ENCODE assay signal across 26 cellular contexts in genomic region chr5:69270827-69271226, GRCh38. TPM values are rescaled to one million over a fixed set of nuclear protein-coding genes. Genes with fewer than 3 reads are reported as not detected.
DNase-seq lines count a peak whose midpoint lies in the region; ATAC-seq and TF ChIP-seq lines count a peak whose summit lies in the region.
"Had no signal": no experiment of that assay in that cellular context is flagged by ENCODE, and none has a peak within 500 bp of the region (broad histone marks: within the 10 kb centered on the region; RNA-seq: fewer than 3 reads in every experiment).

No MANE protein-coding gene starts in this region.

- 0 out of 2 replicates have a peak, but pooled peaks cover 2% of the 10 kb centered on the region for H4K20me1 ChIP-seq in MM.1S (ENCODE audit: insufficient read depth, low read length)

- 0 out of 2 replicates have a peak, but pooled peaks cover 5% of the 10 kb centered on the region for H3K4me1 ChIP-seq in MM.1S (ENCODE audit: low read length)
- H3K4me1 ChIP-seq: lower lobe of right lung, parathyroid adenoma, right atrium auricular region had no signal

- peaks cover 3% of the 10 kb centered on the region; the same call in 1 of the 2 replicates for H3F3A ChIP-seq in MM.1S (ENCODE audit: insufficient read depth, low read length)

- no peaks in the 10 kb centered on the region for H3K9me3 Mint-ChIP-seq in activated CD8-positive, alpha-beta T cell treated with anti-CD3 and anti-CD28 coated beads for 36 hours
- H3K9me3 Mint-ChIP-seq in activated CD8-positive, alpha-beta T cell treated with anti-CD3 and anti-CD28 coated beads, Interleukin-2, amount 10 ng/mL, durations not matched to agents 7 days and 5 days (ENCODE audit: insufficient read depth), result no peaks in the 10 kb centered on the region
- no peaks in the 10 kb centered on the region for H3K9me3 Mint-ChIP-seq in effector memory CD8-positive, alpha-beta T cell
- H3K9me3 Mint-ChIP-seq in osteocyte (ENCODE audit: unreplicated experiment), result no peaks in the 10 kb centered on the region
- H3K9me3 Mint-ChIP-seq: activated naive CD4-positive, alpha-beta T cell treated with anti-CD3 and anti-CD28 coated beads, Interleukin-2, amount 10 ng/mL, durations not matched to agents 7 days and 5 days; CD4-positive, alpha-beta T cell; IgD-negative memory B cell; type B pancreatic cell had no signal

- ATAC-seq in activated CD8-positive, alpha-beta T cell treated with anti-CD3 and anti-CD28 coated beads for 36 hours, result no peak
- no peak for ATAC-seq in activated CD8-positive, alpha-beta T cell treated with anti-CD3 and anti-CD28 coated beads, Interleukin-2, amount 10 ng/mL, durations not matched to agents 7 days and 5 days
- ATAC-seq in effector memory CD8-positive, alpha-beta T cell (replicated peaks), result no peak
- ATAC-seq: Panc1 had no signal

- H3K36me3 ChIP-seq in SK-N-MC (ENCODE audit: insufficient read depth, low read length) (peaks cover 46% of the 10 kb centered on the region), MM.1S (replicated peaks; ENCODE audit: insufficient read depth, low read length) (no peaks in the 10 kb centered on the region; the same call in 1 of the 2 replicates)

- TF ChIP-seq CTCF in activated CD8-positive, alpha-beta T cell treated with anti-CD3 and anti-CD28 coated beads for 36 hours (IDR thresholded peaks at IDR 0.05), result no peak
- TF ChIP-seq CTCF in osteocyte (IDR thresholded peaks at IDR 0.05) (no peak), MM.1S (IDR thresholded peaks at IDR 0.05; ENCODE audit: low read length) (no peak)

- POLR2A ChIA-PET in activated CD8-positive, alpha-beta T cell treated with anti-CD3 and anti-CD28 coated beads for 36 hours (lab: Charles Lee), result no interaction called here
- POLR2A ChIA-PET in activated CD8-positive, alpha-beta T cell treated with anti-CD3 and anti-CD28 coated beads, Interleukin-2, amount 10 ng/mL, durations not matched to agents 7 days and 5 days (lab: Charles Lee), result interaction anchor here (0.6 kb wide), 1 partner anchor 10 kb away, joined by 3 read pairs; no protein-coding TSS in a partner anchor

- no peaks in the 10 kb centered on the region for H3K27me3 ChIP-seq in MM.1S (replicated peaks; ENCODE audit: insufficient read depth, low read length)
- H3K27me3 ChIP-seq: cardiac muscle cell, esophagus muscularis mucosa, right atrium auricular region had no signal

- CTCF ChIA-PET in activated CD8-positive, alpha-beta T cell treated with anti-CD3 and anti-CD28 coated beads for 36 hours (lab: Charles Lee), result interaction anchor here (1.2 kb wide), 1 partner anchor 228 kb away, joined by 3 read pairs; no protein-coding TSS in a partner anchor
- CTCF ChIA-PET in activated CD8-positive, alpha-beta T cell treated with anti-CD3 and anti-CD28 coated beads, Interleukin-2, amount 10 ng/mL, durations not matched to agents 7 days and 5 days (lab: Charles Lee), result interaction anchor here (1.1 kb wide), 1 partner anchor 178 kb away, joined by 3 read pairs; no protein-coding TSS in a partner anchor

- intact Hi-C loops in activated CD8-positive, alpha-beta T cell treated with anti-CD3 and anti-CD28 coated beads for 36 hours (cut with micrococcal nuclease), result no loop called here

- no peak overlapping the region for H3K4me3 ChIP-seq in SK-N-MC
- H3K4me3 ChIP-seq in MM.1S (ENCODE audit: low read length), result no peak overlapping the region
- H3K4me3 ChIP-seq: cardiac muscle cell, esophagus muscularis mucosa, lower lobe of right lung, right atrium auricular region had no signal

- no peaks in the 10 kb centered on the region for H3K79me2 ChIP-seq in MM.1S (ENCODE audit: low read length)
- H3K79me2 ChIP-seq: parathyroid adenoma had no signal

- no peak overlapping the region for H3K9ac ChIP-seq in SK-N-MC (ENCODE audit: insufficient read length)
- no peak overlapping the region for H3K9ac ChIP-seq in MM.1S (ENCODE audit: low read length)
- H3K9ac ChIP-seq: parathyroid adenoma had no signal

- H2AFZ ChIP-seq in MM.1S (ENCODE audit: low read length), result no peak overlapping the region
- H2AFZ ChIP-seq: parathyroid adenoma had no signal

- H3K27ac ChIP-seq in SK-N-MC (peak overlapping the region; percentile 28; the same call in 1 of the 2 replicates), MM.1S (ENCODE audit: low read length) (no peak overlapping the region)
- H3K27ac ChIP-seq: cardiac muscle cell, esophagus muscularis mucosa, lower lobe of right lung, parathyroid adenoma, right atrium auricular region had no signal

- no peaks in the 10 kb centered on the region for H3K9me2 ChIP-seq in MM.1S (replicated peaks; ENCODE audit: insufficient read depth, low read length)

- H3K27me3 Mint-ChIP-seq in activated CD8-positive, alpha-beta T cell treated with anti-CD3 and anti-CD28 coated beads for 36 hours, result no peaks in the 10 kb centered on the region
- no peaks in the 10 kb centered on the region for H3K27me3 Mint-ChIP-seq in activated CD8-positive, alpha-beta T cell treated with anti-CD3 and anti-CD28 coated beads, Interleukin-2, amount 10 ng/mL, durations not matched to agents 7 days and 5 days (ENCODE audit: low read depth)
- no peaks in the 10 kb centered on the region for H3K27me3 Mint-ChIP-seq in effector memory CD8-positive, alpha-beta T cell
- no peaks in the 10 kb centered on the region for H3K27me3 Mint-ChIP-seq in osteocyte (ENCODE audit: unreplicated experiment)
- H3K27me3 Mint-ChIP-seq: activated naive CD4-positive, alpha-beta T cell treated with anti-CD3 and anti-CD28 coated beads, Interleukin-2, amount 10 ng/mL, durations not matched to agents 7 days and 5 days; CD4-positive, alpha-beta T cell; IgD-negative memory B cell; type B pancreatic cell had no signal

- peaks cover 7% of the 10 kb centered on the region for H3K4me1 Mint-ChIP-seq in activated CD8-positive, alpha-beta T cell treated with anti-CD3 and anti-CD28 coated beads for 36 hours (ENCODE audit: low read depth)
- H3K4me1 Mint-ChIP-seq in activated CD8-positive, alpha-beta T cell treated with anti-CD3 and anti-CD28 coated beads, Interleukin-2, amount 10 ng/mL, durations not matched to agents 7 days and 5 days (ENCODE audit: low read depth), result peaks cover 5% of the 10 kb centered on the region
- peaks cover 0 to 11% of the 10 kb centered on the region in 2 donors for H3K4me1 Mint-ChIP-seq in effector memory CD8-positive, alpha-beta T cell (ENCODE audit: low read depth in 2 of 2)
- peaks cover 31% of the 10 kb centered on the region for H3K4me1 Mint-ChIP-seq in osteocyte (ENCODE audit: unreplicated experiment)

- H3K9me3 ChIP-seq in SK-N-MC (ENCODE audit: low read depth, low read length), result no peaks in the 10 kb centered on the region
- H3K9me3 ChIP-seq in MM.1S (replicated peaks; ENCODE audit: insufficient read depth, low read length), result no peaks in the 10 kb centered on the region
- H3K9me3 ChIP-seq: esophagus muscularis mucosa, lower lobe of right lung, right atrium auricular region had no signal

- no peak overlapping the region for H3K4me2 ChIP-seq in MM.1S (ENCODE audit: low read depth, low read length)

- no peak overlapping the region for H3K4me3 Mint-ChIP-seq in activated CD8-positive, alpha-beta T cell treated with anti-CD3 and anti-CD28 coated beads for 36 hours
- H3K4me3 Mint-ChIP-seq in activated CD8-positive, alpha-beta T cell treated with anti-CD3 and anti-CD28 coated beads, Interleukin-2, amount 10 ng/mL, durations not matched to agents 7 days and 5 days, result no peak overlapping the region
- no peak overlapping the region for H3K4me3 Mint-ChIP-seq in effector memory CD8-positive, alpha-beta T cell
- no peak overlapping the region for H3K4me3 Mint-ChIP-seq in osteocyte (ENCODE audit: unreplicated experiment)
- H3K4me3 Mint-ChIP-seq: activated naive CD4-positive, alpha-beta T cell treated with anti-CD3 and anti-CD28 coated beads, Interleukin-2, amount 10 ng/mL, durations not matched to agents 7 days and 5 days; CD4-positive, alpha-beta T cell; IgD-negative memory B cell; type B pancreatic cell had no signal

- no peak for DNase-seq in activated CD8-positive, alpha-beta T cell treated with anti-CD3 and anti-CD28 coated beads for 36 hours
- no peak for DNase-seq in activated CD8-positive, alpha-beta T cell treated with anti-CD3 and anti-CD28 coated beads, Interleukin-2, amount 10 ng/mL, durations not matched to agents 7 days and 5 days
- DNase-seq in SK-N-MC (ENCODE audit: low read depth, low spot score) (no peak), osteocyte (ENCODE audit: extremely low spot score, unreplicated experiment) (no peak), iPS-NIHi11 (ENCODE audit: low spot score) (no peak), NCI-H2107 treated with DMSO at 0.1 percent for 48 hours (lab: John Stamatoyannopoulos, UW; ENCODE audit: unreplicated experiment) (no peak), MM.1S (no peak)
- DNase-seq in effector memory CD8-positive, alpha-beta T cell, result no peak
- DNase-seq: activated CD4-positive, alpha-beta T cell treated with anti-CD3 and anti-CD28 coated beads, Interleukin-2, amount 50 U/mL, for 48 hours; activated CD4-positive, CD25-positive, alpha-beta regulatory T cell; activated CD8-positive, alpha-beta memory T cell treated with anti-CD3 and anti-CD28 coated beads, Interleukin-2, amount 50 U/mL, for 4 hours; activated naive CD4-positive, alpha-beta T cell treated with anti-CD3 and anti-CD28 coated beads, Interleukin-2, amount 10 ng/mL, durations not matched to agents 7 days and 5 days; CD4-positive, alpha-beta T cell; NCI-H146; NCI-H446; NCI-H748 treated with DMSO at 0.1 percent for 48 hours; SHP77 treated with DMSO at 0.1 percent for 48 hours; small intestine had no signal

- H3K36me3 Mint-ChIP-seq in activated CD8-positive, alpha-beta T cell treated with anti-CD3 and anti-CD28 coated beads for 36 hours (ENCODE audit: low read depth), result peaks cover 22% of the 10 kb centered on the region
- peaks cover 39% of the 10 kb centered on the region for H3K36me3 Mint-ChIP-seq in activated CD8-positive, alpha-beta T cell treated with anti-CD3 and anti-CD28 coated beads, Interleukin-2, amount 10 ng/mL, durations not matched to agents 7 days and 5 days (ENCODE audit: low read depth)
- H3K36me3 Mint-ChIP-seq in effector memory CD8-positive, alpha-beta T cell (ENCODE audit: insufficient read depth), result peaks cover 52% of the 10 kb centered on the region
- peaks cover 36% of the 10 kb centered on the region for H3K36me3 Mint-ChIP-seq in osteocyte (ENCODE audit: unreplicated experiment)

- peak overlapping the region; percentile 3 for H3K27ac Mint-ChIP-seq in activated CD8-positive, alpha-beta T cell treated with anti-CD3 and anti-CD28 coated beads for 36 hours
- H3K27ac Mint-ChIP-seq in activated CD8-positive, alpha-beta T cell treated with anti-CD3 and anti-CD28 coated beads, Interleukin-2, amount 10 ng/mL, durations not matched to agents 7 days and 5 days, result no peak overlapping the region
- H3K27ac Mint-ChIP-seq in effector memory CD8-positive, alpha-beta T cell, result peak overlapping the region; percentile 14 to 63
- peak overlapping the region; percentile 77 for H3K27ac Mint-ChIP-seq in osteocyte (ENCODE audit: unreplicated experiment)
- H3K27ac Mint-ChIP-seq: activated naive CD4-positive, alpha-beta T cell treated with anti-CD3 and anti-CD28 coated beads, Interleukin-2, amount 10 ng/mL, durations not matched to agents 7 days and 5 days; CD4-positive, alpha-beta T cell had no signal

RNA-seq across cellular contexts. Expression of gene CDK7, which starts 36.1 kb away (rescaled TPM):
- 10 to 100 TPM; 40.6 to 46.2 TPM for total RNA-seq in activated CD8-positive, alpha-beta T cell treated with anti-CD3 and anti-CD28 coated beads for 36 hours
- 10 to 100 TPM; 23.9 to 28.3 TPM for total RNA-seq in activated CD8-positive, alpha-beta T cell treated with anti-CD3 and anti-CD28 coated beads, Interleukin-2, amount 10 ng/mL, durations not matched to agents 7 days and 5 days
- 32.5 and 35.4 TPM in 2 replicates for total RNA-seq in osteocyte
